ENCODE assay signal across 22 cellular contexts in the genomic region with DNA sequence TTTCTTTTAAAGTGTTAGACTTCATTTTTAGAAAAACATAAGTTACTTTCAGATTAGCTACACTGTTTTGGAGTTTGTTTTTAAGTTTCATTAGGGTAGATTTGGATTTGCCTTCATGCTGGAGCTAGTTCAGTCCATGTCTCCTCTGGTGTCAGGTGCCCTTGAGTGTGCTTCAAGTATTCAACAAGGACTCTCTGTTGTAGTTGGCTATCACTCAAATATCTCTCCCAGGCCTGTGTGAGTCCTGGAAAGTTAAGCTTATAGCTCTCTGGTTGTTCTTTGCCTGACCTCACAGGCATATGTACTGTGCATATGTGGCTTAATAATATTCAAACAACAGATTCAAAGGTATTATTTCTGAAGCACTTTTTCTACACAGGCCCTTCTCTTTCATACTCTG. TPM values are rescaled to one million over a fixed set of nuclear protein-coding genes. Genes with fewer than 3 reads are reported as not detected.
A peak's percentile ranks its signal among the peaks of the same experiment; 100 is the strongest.
DNase-seq lines count a peak whose midpoint lies in the region; ATAC-seq, FAIRE-seq and TF ChIP-seq lines count a peak whose summit lies in the region.
"Had no signal": no experiment of that assay in that cellular context is flagged by ENCODE, and none has a peak within 500 bp of the region (broad histone marks: within the 10 kb centered on the region; RNA-seq: fewer than 3 reads in every experiment).

No MANE protein-coding gene starts in this region.

- no peak for FAIRE-seq in endothelial cell of umbilical vein (lab: Jason Lieb, UNC)
- FAIRE-seq: kidney, TTC549 had no signal

- no peaks in the 10 kb centered on the region for H3K9me3 ChIP-seq in PC-3 (ENCODE audit: low read length)
- peaks cover 3% of the 10 kb centered on the region for H3K9me3 ChIP-seq in endothelial cell of umbilical vein (replicated peaks; ENCODE audit: control insufficient read depth, insufficient read depth, low read length)
- no peaks in the 10 kb centered on the region for H3K9me3 ChIP-seq in testis
- H3K9me3 ChIP-seq: SK-N-SH had no signal

- H3K27me3 ChIP-seq in PC-3 (ENCODE audit: low read length) (no peaks in the 10 kb centered on the region), endothelial cell of umbilical vein (ENCODE audit: control insufficient read depth in 2 of 2, insufficient read depth in 2 of 2, low read length in 2 of 2) (no peaks in the 10 kb centered on the region), testis (no peaks in the 10 kb centered on the region)
- H3K27me3 ChIP-seq: body of pancreas had no signal

- TF ChIP-seq CTCF in PC-3 (conservative IDR thresholded peaks at IDR 0.05; ENCODE audit: low read depth, low read length): no peak
- no peak for TF ChIP-seq CTCF in endothelial cell of umbilical vein (IDR thresholded peaks at IDR 0.05; ENCODE audit: extremely low read depth in 1 of 2, insufficient read depth in 1 of 2, low read depth in 1 of 2, low read length in 2 of 2)
- no peak for TF ChIP-seq CTCF in retinal pigment epithelial cell (conservative IDR thresholded peaks at IDR 0.05; ENCODE audit: low read depth, low read length)
- no peak for TF ChIP-seq CTCF in testis (IDR thresholded peaks at IDR 0.05)

- CTCF ChIA-PET in PC-3 (lab: Charles Lee) (interaction anchor here (0.7 kb wide), 1 partner anchor 61 kb away, joined by 3 read pairs; no protein-coding TSS in a partner anchor), endothelial cell of umbilical vein (lab: Charles Lee) (no interaction called here)

- H3K4me3 Mint-ChIP-seq in effector memory CD8-positive, alpha-beta T cell: no peak overlapping the region
- H3K4me3 Mint-ChIP-seq: activated CD4-positive, alpha-beta T cell treated with anti-CD3 and anti-CD28 coated beads, Interleukin-2, amount 10 ng/mL, durations not matched to agents 7 days and 5 days; activated naive CD4-positive, alpha-beta T cell treated with anti-CD3 and anti-CD28 coated beads for 36 hours had no signal

- H3K9me1 ChIP-seq in endothelial cell of umbilical vein (replicated peaks; ENCODE audit: control insufficient read depth, extremely low read depth, insufficient read depth, low read length): no peaks in the 10 kb centered on the region

- H3K27ac ChIP-seq in PC-3 (ENCODE audit: low read length) (no peak overlapping the region), endothelial cell of umbilical vein (ENCODE audit: insufficient read depth, low read depth, low read length) (no peak overlapping the region), testis (no peak overlapping the region)
- H3K27ac ChIP-seq: body of pancreas, PC-9 had no signal

- H2AFZ ChIP-seq in PC-3 (ENCODE audit: low read length) (no peak overlapping the region), endothelial cell of umbilical vein (ENCODE audit: low read depth, low read length) (no peak overlapping the region)
- H2AFZ ChIP-seq: PC-9 had no signal

- TF ChIP-seq POLR2A in endothelial cell of umbilical vein (IDR thresholded peaks at IDR 0.05; ENCODE audit: low read depth, low read length) (no peak), testis (IDR thresholded peaks at IDR 0.05) (no peak)

- no peaks in the 10 kb centered on the region for H3K9me2 ChIP-seq in PC-3 (replicated peaks; ENCODE audit: low read length)
- H3K9me2 ChIP-seq: SK-N-SH had no signal

- ATAC-seq in PC-3 (no peak), GM18502 (IDR thresholded peaks at IDR 0.05; ENCODE audit: poor library complexity, unreplicated experiment) (no peak)
- ATAC-seq in effector memory CD8-positive, alpha-beta T cell (replicated peaks): no peak
- ATAC-seq: body of pancreas had no signal

- no peaks in the 10 kb centered on the region for H3K4me1 ChIP-seq in PC-3 (ENCODE audit: insufficient read depth, low read length)
- H3K4me1 ChIP-seq in endothelial cell of umbilical vein (ENCODE audit: control insufficient read depth, extremely low read depth, insufficient read depth, low read length): no peaks in the 10 kb centered on the region
- no peaks in the 10 kb centered on the region for H3K4me1 ChIP-seq in testis

- BruUV-seq in PC-3 (replicated peaks; lab: Mats Ljungman, UMichigan): TSS peak; percentile 6
- BruUV-seq in endothelial cell of umbilical vein (replicated peaks; lab: Mats Ljungman, UMichigan): no TSS peak

- H3F3A ChIP-seq in PC-3 (ENCODE audit: low read length, unreplicated experiment): no peaks in the 10 kb centered on the region

- POLR2A ChIA-PET in PC-3 (lab: Charles Lee; ENCODE audit: unreplicated experiment) (no interaction called here), endothelial cell of umbilical vein (lab: Charles Lee) (interaction anchor here (1.3 kb wide), 1 partner anchor 390 kb away, joined by 3 read pairs; no protein-coding TSS in a partner anchor)

- H3K4me1 Mint-ChIP-seq in effector memory CD8-positive, alpha-beta T cell (ENCODE audit: low read depth in 2 of 2): peaks cover 27 to 40% of the 10 kb centered on the region in 2 donors

- DNase-seq in DMS53 (lab: John Stamatoyannopoulos, UW) (peak; percentile 4), DMS53 treated with DMSO at 0.1 percent for 48 hours (lab: John Stamatoyannopoulos, UW; ENCODE audit: unreplicated experiment) (no peak), PC-3 (no peak), endothelial cell of umbilical vein (ENCODE audit: low read depth, low spot score) (peak; percentile 31), retinal pigment epithelial cell (ENCODE audit: low read depth) (peak; percentile 78), testis (no peak)
- DNase-seq in effector memory CD8-positive, alpha-beta T cell: no peak
- DNase-seq: activated CD4-positive, alpha-beta T cell treated with anti-CD3 and anti-CD28 coated beads, Interleukin-2, amount 10 ng/mL, durations not matched to agents 7 days and 5 days; activated naive CD4-positive, alpha-beta T cell treated with anti-CD3 and anti-CD28 coated beads for 36 hours; body of pancreas; C1 segment of cervical spinal cord; GOT3; hippocampal formation; kidney; NCI-H1930; NCI-H526; nucleus accumbens; PC-9; SK-N-SH; stimulated activated CD4-positive, alpha-beta T cell treated with anti-CD3 and anti-CD28 coated beads, Interleukin-4, amount 100 ng/mL, for 24 hours had no signal

- H4K20me1 ChIP-seq in PC-3 (ENCODE audit: low read length) (no peaks in the 10 kb centered on the region), endothelial cell of umbilical vein (replicated peaks; ENCODE audit: control insufficient read depth, extremely low read depth, insufficient read depth, low read length) (peaks cover 3% of the 10 kb centered on the region)

- H3K36me3 ChIP-seq in PC-3 (ENCODE audit: low read depth, low read length) (peaks cover 28% of the 10 kb centered on the region), endothelial cell of umbilical vein (ENCODE audit: control insufficient read depth in 2 of 2, extremely low read depth in 1 of 2, insufficient read depth in 2 of 2, low read length in 2 of 2) (peaks cover 2 to 3% of the 10 kb centered on the region in 2 experiments), testis (ENCODE audit: low read depth, missing control alignments) (no peaks in the 10 kb centered on the region)

- H3K27ac Mint-ChIP-seq in effector memory CD8-positive, alpha-beta T cell: peak overlapping the region in 1 of 2 donors; percentile 29
- H3K27ac Mint-ChIP-seq: activated CD4-positive, alpha-beta T cell treated with anti-CD3 and anti-CD28 coated beads, Interleukin-2, amount 10 ng/mL, durations not matched to agents 7 days and 5 days; activated naive CD4-positive, alpha-beta T cell treated with anti-CD3 and anti-CD28 coated beads for 36 hours had no signal

- H3K79me2 ChIP-seq in PC-3 (ENCODE audit: low read length): peaks cover 29% of the 10 kb centered on the region
- H3K79me2 ChIP-seq in endothelial cell of umbilical vein (ENCODE audit: control insufficient read depth, insufficient read depth, low read length): peaks cover 53% of the 10 kb centered on the region

- H3K4me2 ChIP-seq in PC-3 (ENCODE audit: low read length) (no peak overlapping the region), endothelial cell of umbilical vein (ENCODE audit: insufficient read depth, low read length) (no peak overlapping the region)
- H3K4me2 ChIP-seq: PC-9, SK-N-SH had no signal

- peaks cover 31% of the 10 kb centered on the region for H3K36me3 Mint-ChIP-seq in effector memory CD8-positive, alpha-beta T cell (ENCODE audit: insufficient read depth)

- H3K9me3 Mint-ChIP-seq in effector memory CD8-positive, alpha-beta T cell: peaks cover 0 to 3% of the 10 kb centered on the region in 2 donors

- H3K27me3 Mint-ChIP-seq in effector memory CD8-positive, alpha-beta T cell: no peaks in the 10 kb centered on the region
- H3K27me3 Mint-ChIP-seq: activated CD4-positive, alpha-beta T cell treated with anti-CD3 and anti-CD28 coated beads, Interleukin-2, amount 10 ng/mL, durations not matched to agents 7 days and 5 days had no signal

- H3K4me3 ChIP-seq in PC-3 (ENCODE audit: low read length) (no peak overlapping the region), endothelial cell of umbilical vein (replicated peaks in 1 of 3; ENCODE audit: insufficient read depth in 1 of 3, low read depth in 1 of 3, low read length in 3 of 3) (no peak overlapping the region), retinal pigment epithelial cell (ENCODE audit: low read length) (no peak overlapping the region), testis (no peak overlapping the region)
- H3K4me3 ChIP-seq: body of pancreas, PC-9 had no signal

- intact Hi-C loops in PC-3 (cut with micrococcal nuclease): no loop called here
- intact Hi-C loops in endothelial cell of umbilical vein (cut with micrococcal nuclease): no loop called here
- intact Hi-C loops in testis (cut with DNase I; ENCODE audit: low total_unique reads): no loop called here

- no peak overlapping the region for H3K9ac ChIP-seq in PC-3 (ENCODE audit: low read length)
- H3K9ac ChIP-seq in endothelial cell of umbilical vein (replicated peaks; ENCODE audit: extremely low read depth, insufficient read depth, low read length): no peak overlapping the region
- H3K9ac ChIP-seq: SK-N-SH had no signal

- dilution Hi-C loops in endothelial cell of umbilical vein (cut with MboI; ENCODE audit: extremely low pct_ligation_motif_present, low sequenced_read_pairs): no loop called here

TF ChIP-seq in endothelial cell of umbilical vein, 7 proteins besides CTCF, POLR2A, EP300 and RAD21 (continues in another document):
- TF ChIP-seq FOS (IDR thresholded peaks at IDR 0.05; ENCODE audit: borderline replicate concordance, insufficient read depth, low read length) (no peak), GATA2 (IDR thresholded peaks at IDR 0.05; ENCODE audit: insufficient read depth, insufficient read length, low read depth, low read length) (no peak), POLR2AphosphoS5 (IDR thresholded peaks at IDR 0.05; ENCODE audit: insufficient read depth, low read depth, low read length) (no peak)

RNA-seq across cellular contexts. Expression of a gene that starts 45.4 kb away (rescaled TPM):
- total RNA-seq in PC-3 (2014; rRNA removed) (23.2 and 25.0 TPM in 2 replicates), endothelial cell of umbilical vein (73.2 and 75.0 TPM in 2 replicates), testis (100 to 1,000 TPM; 172 to 199 TPM)
- polyA plus RNA-seq in endothelial cell of umbilical vein (42.4 and 49.5 TPM in 2 replicates), testis (ENCODE audit: insufficient read depth, low read depth, low replicate concordance) (44.1 TPM)
- 28.9 and 33.2 TPM in 2 replicates for polyA plus RNA-seq in endothelial cell of umbilical vein (2011; cell fraction: cytosol; rRNA removed)
- 29.8 and 35.3 TPM in 2 replicates for polyA plus RNA-seq in endothelial cell of umbilical vein (2011; cell fraction: nucleus; rRNA removed)
- 21.2 and 32.0 TPM in 2 replicates for polyA plus RNA-seq in endothelial cell of umbilical vein (2012)
- polyA minus RNA-seq in endothelial cell of umbilical vein: 87.6 and 106 TPM in 2 replicates
- polyA minus RNA-seq in endothelial cell of umbilical vein (2011; cell fraction: cytosol; rRNA and poly(A)+ RNA removed): 23.7 TPM
- 34.5 and 49.3 TPM in 2 replicates for polyA minus RNA-seq in endothelial cell of umbilical vein (2011; cell fraction: nucleus; rRNA and poly(A)+ RNA removed)

Comparison
In these comparisons a context has a peak if more than half of its experiments do, and no peak if none do; other contexts are left out.
1. DNase-seq: peak in DMS53 (single experiment), endothelial cell of umbilical vein (single experiment) and retinal pigment epithelial cell (single experiment); none in DMS53 treated with DMSO at 0.1 percent for 48 hours (single experiment), PC-3 (single experiment), testis (single experiment) and effector memory CD8-positive, alpha-beta T cell (0 of 3).